ENCODE assay signal across 15 cellular contexts in genomic region chr10:88066876-88067275, GRCh38.
DNase-seq lines count a peak whose midpoint lies in the region; ATAC-seq and TF ChIP-seq lines count a peak whose summit lies in the region.
"Had no signal": no experiment of that assay in that cellular context is flagged by ENCODE, and none has a peak within 500 bp of the region (broad histone marks: within the 10 kb centered on the region; RNA-seq: fewer than 3 reads in every experiment).

No MANE protein-coding gene starts in this region.

- H3K27me3 Mint-ChIP-seq in CD8-positive, alpha-beta memory T cell = peaks cover 0 to 1% of the 10 kb centered on the region in 2 donors
- H3K27me3 Mint-ChIP-seq in activated CD8-positive, alpha-beta T cell treated with anti-CD3 and anti-CD28 coated beads for 36 hours = no peaks in the 10 kb centered on the region

- CTCF ChIA-PET in CD8-positive, alpha-beta memory T cell (lab: Charles Lee) = interaction anchor here (1.1 kb wide), 1 partner anchor 20 kb away, joined by 3 read pairs; no protein-coding TSS in a partner anchor
- CTCF ChIA-PET in activated CD8-positive, alpha-beta T cell treated with anti-CD3 and anti-CD28 coated beads for 36 hours (lab: Charles Lee) = interaction anchor here (3.2 kb wide), 1 partner anchor 24 kb away, joined by 12 read pairs; no protein-coding TSS in a partner anchor

- H3K4me3 Mint-ChIP-seq in CD8-positive, alpha-beta memory T cell = peak overlapping the region in 5 of 7 donors; percentile 18 to 64 (median 29)
- H3K4me3 Mint-ChIP-seq in activated CD8-positive, alpha-beta T cell treated with anti-CD3 and anti-CD28 coated beads for 36 hours = peak overlapping the region; percentile 5

- H3K9me3 ChIP-seq in CD8-positive, alpha-beta memory T cell (ENCODE audit: low read length) = no peaks in the 10 kb centered on the region
- H3K9me3 ChIP-seq in mucosa of rectum (ENCODE audit: control insufficient read depth in 2 of 2, low read length in 2 of 2) = no peaks in the 10 kb centered on the region
- H3K9me3 ChIP-seq: esophagus muscularis mucosa, pancreas, vagina had no signal

- no peaks in the 10 kb centered on the region for H3K36me3 Mint-ChIP-seq in CD8-positive, alpha-beta memory T cell
- H3K36me3 Mint-ChIP-seq in activated CD8-positive, alpha-beta T cell treated with anti-CD3 and anti-CD28 coated beads for 36 hours (ENCODE audit: low read depth) = no peaks in the 10 kb centered on the region

- peaks cover 68% of the 10 kb centered on the region for H3K4me1 ChIP-seq in CD8-positive, alpha-beta memory T cell (ENCODE audit: insufficient read depth, low read length)
- peaks cover 3 to 4% of the 10 kb centered on the region in 2 donors for H3K4me1 ChIP-seq in mucosa of rectum (ENCODE audit: control insufficient read depth in 2 of 2, insufficient read depth in 2 of 2, low read length in 2 of 2)

- DNase-seq in CD8-positive, alpha-beta memory T cell = peak in 2 of 5 donors; percentile 21 to 65
- DNase-seq in KG1 (lab: John Stamatoyannopoulos, UW) = peak; percentile 69
- peak; percentile 39 for DNase-seq in activated CD8-positive, alpha-beta T cell treated with anti-CD3 and anti-CD28 coated beads for 36 hours
- no peak for DNase-seq in stimulated activated CD4-positive, alpha-beta T cell treated with anti-CD3 and anti-CD28 coated beads, Interleukin-4, amount 100 ng/mL, for 1 hour
- no peak for DNase-seq in GM13976 (ENCODE audit: low spot score)
- no peak for DNase-seq in NCI-H2227 (lab: John Stamatoyannopoulos, UW; ENCODE audit: unreplicated experiment)
- DNase-seq in GM03348 (ENCODE audit: low spot score) = no peak
- DNase-seq: activated CD8-positive, alpha-beta memory T cell treated with anti-CD3 and anti-CD28 coated beads for 24 hours; DMS53; HCEC 1CT; NCI-H1417 treated with DMSO at 0.1 percent for 48 hours; pancreas had no signal

- H3K9me3 Mint-ChIP-seq in CD8-positive, alpha-beta memory T cell = peaks cover 0 to 2% (median 0%) of the 10 kb centered on the region in 5 donors
- peaks cover 3% of the 10 kb centered on the region for H3K9me3 Mint-ChIP-seq in activated CD8-positive, alpha-beta T cell treated with anti-CD3 and anti-CD28 coated beads for 36 hours

- H3K4me3 ChIP-seq in CD8-positive, alpha-beta memory T cell (ENCODE audit: low read length) = no peak overlapping the region
- H3K4me3 ChIP-seq in mucosa of rectum (ENCODE audit: low read length in 2 of 2) = no peak overlapping the region
- H3K4me3 ChIP-seq: esophagus muscularis mucosa, pancreas, vagina had no signal

- no peaks in the 10 kb centered on the region for H3K27me3 ChIP-seq in CD8-positive, alpha-beta memory T cell (ENCODE audit: insufficient read depth, low read length, poor library complexity, severe bottlenecking)
- H3K27me3 ChIP-seq in mucosa of rectum (ENCODE audit: control insufficient read depth in 2 of 2, insufficient read depth in 2 of 2, low read length in 2 of 2) = no peaks in the 10 kb centered on the region
- H3K27me3 ChIP-seq: esophagus muscularis mucosa, pancreas, vagina had no signal

- H3K4me1 Mint-ChIP-seq in CD8-positive, alpha-beta memory T cell = peaks cover 33 to 48% (median 39%) of the 10 kb centered on the region in 3 donors
- H3K4me1 Mint-ChIP-seq in activated CD8-positive, alpha-beta T cell treated with anti-CD3 and anti-CD28 coated beads for 36 hours (ENCODE audit: low read depth) = peaks cover 68% of the 10 kb centered on the region

- in situ Hi-C loops in GM13976 (cut with MboI; ENCODE audit: low sequenced_read_pairs, unreplicated experiment) = loop anchor here (10.0 kb wide), 1 partner anchor 202 kb away; the partner anchor contains the start of genes KLLN and PTEN

- POLR2A ChIA-PET in CD8-positive, alpha-beta memory T cell (lab: Charles Lee) = no interaction called here
- POLR2A ChIA-PET in activated CD8-positive, alpha-beta T cell treated with anti-CD3 and anti-CD28 coated beads for 36 hours (lab: Charles Lee) = interaction anchor here (0.6 to 2.2 kb wide), 4 partner anchors 24 to 203 kb away, joined by 3 to 15 read pairs (median 4); partner anchors contain the start of genes KLLN and PTEN

- H3K9ac ChIP-seq in mucosa of rectum (ENCODE audit: low read depth in 1 of 2, low read length in 2 of 2) = no peak overlapping the region

- TF ChIP-seq CTCF in activated CD8-positive, alpha-beta T cell treated with anti-CD3 and anti-CD28 coated beads for 36 hours (IDR thresholded peaks at IDR 0.05) = no peak
- TF ChIP-seq CTCF in GM13976 (IDR thresholded peaks at IDR 0.05; ENCODE audit: borderline replicate concordance, control extremely low read depth, extremely low read depth, insufficient read depth, missing control alignments) = no peak

- H3K27ac Mint-ChIP-seq in CD8-positive, alpha-beta memory T cell = peak overlapping the region in 6 of 8 donors; percentile 73 to 85 (median 82)
- peak overlapping the region; percentile 35 for H3K27ac Mint-ChIP-seq in activated CD8-positive, alpha-beta T cell treated with anti-CD3 and anti-CD28 coated beads for 36 hours

- ATAC-seq in activated CD8-positive, alpha-beta T cell treated with anti-CD3 and anti-CD28 coated beads for 36 hours = peak; percentile 65

- no peak overlapping the region for H3K27ac ChIP-seq in CD8-positive, alpha-beta memory T cell (ENCODE audit: low read depth, low read length)
- peak overlapping the region; percentile 3 to 29 for H3K27ac ChIP-seq in mucosa of rectum (ENCODE audit: low read depth in 2 of 2, low read length in 2 of 2)
- H3K27ac ChIP-seq: pancreas, vagina had no signal

- intact Hi-C loops in activated CD8-positive, alpha-beta T cell treated with anti-CD3 and anti-CD28 coated beads for 36 hours (cut with micrococcal nuclease) = no loop called here

- H3K36me3 ChIP-seq in CD8-positive, alpha-beta memory T cell (ENCODE audit: insufficient read depth, low read length) = no peaks in the 10 kb centered on the region
- H3K36me3 ChIP-seq in mucosa of rectum (ENCODE audit: control insufficient read depth in 2 of 2, insufficient read depth in 2 of 2, low read length in 2 of 2) = no peaks in the 10 kb centered on the region
- H3K36me3 ChIP-seq: esophagus muscularis mucosa, pancreas, vagina had no signal

Comparison
In these comparisons a context has a peak if more than half of its experiments do, and no peak if none do; other contexts are left out.
1. DNase-seq: peak in KG1 (single experiment) and activated CD8-positive, alpha-beta T cell treated with anti-CD3 and anti-CD28 coated beads for 36 hours (single experiment); none in stimulated activated CD4-positive, alpha-beta T cell treated with anti-CD3 and anti-CD28 coated beads, Interleukin-4, amount 100 ng/mL, for 1 hour (single experiment), GM13976 (single experiment), NCI-H2227 (single experiment) and GM03348 (single experiment).